13 cellular contexts compared by ENCODE assay signal in the genomic region with DNA sequence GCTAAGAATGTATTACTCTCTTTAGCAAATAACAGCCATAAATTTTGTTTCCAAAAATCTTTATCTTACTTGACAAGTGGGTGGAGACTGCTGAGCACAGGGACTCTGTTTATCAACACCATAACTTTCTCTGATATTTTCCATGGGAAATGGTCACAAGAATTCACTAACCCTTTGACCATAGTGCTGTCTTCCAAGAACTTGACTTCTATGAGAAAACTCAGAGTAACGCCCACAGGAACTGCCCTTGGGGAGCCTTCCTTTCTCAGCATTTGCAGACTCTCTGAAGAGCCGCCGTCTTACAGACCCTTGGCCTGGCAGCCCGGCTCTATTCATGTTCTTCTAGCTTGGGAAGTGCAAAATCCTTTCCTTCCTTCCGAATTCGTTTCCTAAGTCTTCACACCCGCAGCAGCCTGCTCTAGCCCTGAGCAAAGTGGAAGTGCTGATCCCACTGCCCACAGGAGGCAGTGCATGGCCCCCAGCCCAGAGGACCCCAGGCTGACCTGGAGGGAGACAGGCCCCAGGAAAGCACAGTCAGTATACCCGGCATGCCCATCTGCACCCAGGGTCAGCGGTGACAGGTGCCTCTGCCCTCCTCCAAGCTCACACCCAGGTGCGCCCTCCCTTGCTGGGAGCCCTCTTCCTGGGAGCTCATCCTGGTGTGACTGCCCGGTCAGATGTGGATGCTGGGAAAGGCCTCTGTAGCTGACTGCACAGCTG. TPM values are rescaled to one million over a fixed set of nuclear protein-coding genes. Genes with fewer than 3 reads are reported as not detected.
DNase-seq lines count a peak whose midpoint lies in the region; TF ChIP-seq lines count a peak whose summit lies in the region.
"Had no signal": no experiment of that assay in that cellular context is flagged by ENCODE, and none has a peak within 500 bp of the region (broad histone marks: within the 10 kb centered on the region; RNA-seq: fewer than 3 reads in every experiment).

No MANE protein-coding gene starts in this region.

- H3K4me1 Mint-ChIP-seq in activated T-cell treated with anti-CD3 and anti-CD28 coated beads, Interleukin-2, amount 50 U/mL, for 24 hours (ENCODE audit: low read depth): peaks cover 16% of the 10 kb centered on the region
- H3K4me1 Mint-ChIP-seq in endodermal cell (peaks cover 22% of the 10 kb centered on the region), mesothelial cell of epicardium (peaks cover 17% of the 10 kb centered on the region), Calu3 (ENCODE audit: low read depth, unreplicated experiment) (no peaks in the 10 kb centered on the region)

- TF ChIP-seq EP300 in transverse colon (IDR thresholded peaks at IDR 0.05; ENCODE audit: low read depth): no peak

- H3K4me3 ChIP-seq in endodermal cell (ENCODE audit: low read length) (no peak overlapping the region), transverse colon (no peak overlapping the region), smooth muscle cell (no peak overlapping the region)

- H3K27ac ChIP-seq in endodermal cell (ENCODE audit: low read depth, low read length) (no peak overlapping the region), transverse colon (peak overlapping the region; percentile 17 to 95 (median 62)), smooth muscle cell (ENCODE audit: low read depth) (no peak overlapping the region)

- H3K4me3 Mint-ChIP-seq in activated T-cell treated with anti-CD3 and anti-CD28 coated beads, Interleukin-2, amount 50 U/mL, for 24 hours: no peak overlapping the region
- H3K4me3 Mint-ChIP-seq in endodermal cell (no peak overlapping the region), mesothelial cell of epicardium (no peak overlapping the region), Calu3 (ENCODE audit: low read depth, unreplicated experiment) (no peak overlapping the region)
- H3K4me3 Mint-ChIP-seq: memory B cell; stimulated activated naive CD8-positive, alpha-beta T cell treated with anti-CD3 and anti-CD28 coated beads, Interleukin-15, Interleukin-2, amounts not matched to agents 100 ng/mL and 50 ng/mL, for 24 hours had no signal

- no peaks in the 10 kb centered on the region for H3K36me3 Mint-ChIP-seq in activated T-cell treated with anti-CD3 and anti-CD28 coated beads, Interleukin-2, amount 50 U/mL, for 24 hours (ENCODE audit: low read depth)
- H3K36me3 Mint-ChIP-seq in endodermal cell (ENCODE audit: low read depth) (no peaks in the 10 kb centered on the region), mesothelial cell of epicardium (no peaks in the 10 kb centered on the region), Calu3 (ENCODE audit: insufficient read depth, unreplicated experiment) (no peaks in the 10 kb centered on the region)
- H3K36me3 Mint-ChIP-seq: memory B cell had no signal

- intact Hi-C loops in transverse colon (cut with DNase I; ENCODE audit: low total_unique reads): no loop called here
- intact Hi-C loops in Calu3 (cut with micrococcal nuclease; ENCODE audit: unreplicated experiment): no loop called here

- H3K9ac ChIP-seq in endodermal cell (ENCODE audit: extremely low read depth, low read length, poor library complexity, severe bottlenecking) (no peak overlapping the region), smooth muscle cell (ENCODE audit: low read depth) (no peak overlapping the region)

- H3K9me3 Mint-ChIP-seq in activated T-cell treated with anti-CD3 and anti-CD28 coated beads, Interleukin-2, amount 50 U/mL, for 24 hours: no peaks in the 10 kb centered on the region
- no peaks in the 10 kb centered on the region for H3K9me3 Mint-ChIP-seq in endodermal cell
- no peaks in the 10 kb centered on the region for H3K9me3 Mint-ChIP-seq in mesothelial cell of epicardium
- H3K9me3 Mint-ChIP-seq in Calu3 (ENCODE audit: low read depth, unreplicated experiment): no peaks in the 10 kb centered on the region
- H3K9me3 Mint-ChIP-seq: memory B cell; stimulated activated naive CD8-positive, alpha-beta T cell treated with anti-CD3 and anti-CD28 coated beads, Interleukin-15, Interleukin-2, amounts not matched to agents 100 ng/mL and 50 ng/mL, for 24 hours had no signal

- no peak overlapping the region for H3K27ac Mint-ChIP-seq in activated T-cell treated with anti-CD3 and anti-CD28 coated beads, Interleukin-2, amount 50 U/mL, for 24 hours
- H3K27ac Mint-ChIP-seq in endodermal cell (no peak overlapping the region), mesothelial cell of epicardium (peak overlapping the region; percentile 40), Calu3 (ENCODE audit: unreplicated experiment) (no peak overlapping the region)
- H3K27ac Mint-ChIP-seq: memory B cell; stimulated activated naive CD8-positive, alpha-beta T cell treated with anti-CD3 and anti-CD28 coated beads, Interleukin-15, Interleukin-2, amounts not matched to agents 100 ng/mL and 50 ng/mL, for 24 hours; T-helper 17 cell had no signal

- no peaks in the 10 kb centered on the region for H3K27me3 ChIP-seq in endodermal cell (ENCODE audit: control insufficient read depth, insufficient read depth, low read length, poor library complexity, severe bottlenecking)
- no peaks in the 10 kb centered on the region for H3K27me3 ChIP-seq in transverse colon
- no peaks in the 10 kb centered on the region for H3K27me3 ChIP-seq in smooth muscle cell (ENCODE audit: low read depth)

- H3K79me2 ChIP-seq in smooth muscle cell (ENCODE audit: low read depth): peaks cover 3% of the 10 kb centered on the region

- TF ChIP-seq POLR2A in transverse colon (IDR thresholded peaks at IDR 0.05): no peak

- no peak overlapping the region for H2AFZ ChIP-seq in smooth muscle cell (ENCODE audit: low read depth)

- BruUV-seq in Calu3 (replicated peaks; lab: Mats Ljungman, UMichigan): no TSS peak

- H3K4me2 ChIP-seq in smooth muscle cell: no peak overlapping the region

- H3K4me1 ChIP-seq in endodermal cell (ENCODE audit: control insufficient read depth, insufficient read depth, low read length) (no peaks in the 10 kb centered on the region), transverse colon (peaks cover 41 to 76% (median 70%) of the 10 kb centered on the region in 4 donors), smooth muscle cell (ENCODE audit: low read depth) (peaks cover 13% of the 10 kb centered on the region)

- no peaks in the 10 kb centered on the region for H3K9me3 ChIP-seq in endodermal cell (ENCODE audit: control insufficient read depth, low read length)
- no peaks in the 10 kb centered on the region for H3K9me3 ChIP-seq in transverse colon
- no peaks in the 10 kb centered on the region for H3K9me3 ChIP-seq in smooth muscle cell (replicated peaks; ENCODE audit: low read depth)

- peak; percentile 28 for DNase-seq in activated T-cell treated with anti-CD3 and anti-CD28 coated beads, Interleukin-2, amount 50 U/mL, for 24 hours
- DNase-seq in activated T-cell treated with anti-CD3 and anti-CD28 coated beads, Interleukin-2, amount 50 U/mL, for 1 hour: no peak
- peak; percentile 35 for DNase-seq in endodermal cell
- DNase-seq in mesothelial cell of epicardium (ENCODE audit: low spot score in 2 of 2, unreplicated experiment in 2 of 2): peak in 1 of 2 experiments; percentile 34
- DNase-seq in transverse colon: no peak
- no peak for DNase-seq in Calu3
- no peak for DNase-seq in smooth muscle cell (lab: John Stamatoyannopoulos, UW; ENCODE audit: unreplicated experiment)
- DNase-seq in NCI-H2196 (lab: John Stamatoyannopoulos, UW; ENCODE audit: unreplicated experiment): no peak
- DNase-seq: EL, MV-4-11 had no signal

- no peak for TF ChIP-seq CTCF in endodermal cell (conservative IDR thresholded peaks at IDR 0.05)
- TF ChIP-seq CTCF in mesothelial cell of epicardium (IDR thresholded peaks at IDR 0.05; ENCODE audit: unreplicated experiment): no peak
- TF ChIP-seq CTCF in transverse colon (IDR thresholded peaks at IDR 0.05): no peak
- no peak for TF ChIP-seq CTCF in Calu3 (IDR thresholded peaks at IDR 0.05; ENCODE audit: unreplicated experiment)
- TF ChIP-seq CTCF in smooth muscle cell (IDR thresholded peaks at IDR 0.05; ENCODE audit: borderline replicate concordance, insufficient read depth, poor library complexity, severe bottlenecking): no peak

- CTCF ChIA-PET in Calu3 (lab: Charles Lee): no interaction called here

- peaks cover 53% of the 10 kb centered on the region for H4K20me1 ChIP-seq in smooth muscle cell (ENCODE audit: low read depth)

- H3K36me3 ChIP-seq in endodermal cell (ENCODE audit: control insufficient read depth, insufficient read depth, low read length) (peaks cover 14% of the 10 kb centered on the region), transverse colon (no peaks in the 10 kb centered on the region), smooth muscle cell (ENCODE audit: low read depth) (no peaks in the 10 kb centered on the region)

- H3F3A ChIP-seq in smooth muscle cell (ENCODE audit: low read depth): no peaks in the 10 kb centered on the region

- peaks cover 24% of the 10 kb centered on the region for H3K27me3 Mint-ChIP-seq in activated T-cell treated with anti-CD3 and anti-CD28 coated beads, Interleukin-2, amount 50 U/mL, for 24 hours
- no peaks in the 10 kb centered on the region for H3K27me3 Mint-ChIP-seq in endodermal cell (ENCODE audit: insufficient read depth)
- H3K27me3 Mint-ChIP-seq in mesothelial cell of epicardium (ENCODE audit: low read depth): no peaks in the 10 kb centered on the region
- no peaks in the 10 kb centered on the region for H3K27me3 Mint-ChIP-seq in Calu3 (ENCODE audit: unreplicated experiment)

- 87 to 98% methylated on average over 11 of the region's 11 CpGs for WGBS in endodermal cell (ENCODE audit: insufficient coverage in 1 of 2, insufficient read length in 1 of 2), 2 experiments
- WGBS in transverse colon (ENCODE audit: low coverage in 1 of 2), 2 donors: 62 to 65% methylated on average over 4 to 11 of the region's 11 CpGs
- 83% methylated on average over 11 of the region's 11 CpGs for WGBS in smooth muscle cell (ENCODE audit: low lambda C conversion rate)

- in situ Hi-C loops in transverse colon (cut with MboI; ENCODE audit: low pct_ligation_motif_present in 1 of 4, low pct_unique_long_range_greater_than_20kb in 1 of 4, low sequenced_read_pairs in 3 of 4): no loop called here

RNA-seq across cellular contexts. Expression of gene GAS6, which starts 10.2 kb away (rescaled TPM):
- total RNA-seq in endodermal cell: 10 to 100 TPM; 45.7 to 49.6 TPM
- polyA plus RNA-seq in endodermal cell (2013, experiment 1 of 2): 24.8 TPM
- polyA plus RNA-seq in endodermal cell (2013, experiment 2 of 2): 23.0 TPM
- 67.4 to 74.1 TPM (median 71.5 TPM) in 3 replicates for total RNA-seq in mesothelial cell of epicardium
- total RNA-seq in transverse colon: 100 to 1,000 TPM; 152 to 284 (median 169) TPM
- 0.42 and 0.83 TPM in 2 replicates for total RNA-seq in Calu3 (2022)
- 21.7 and 25.6 TPM in 2 replicates for total RNA-seq in smooth muscle cell
- 45.2 and 58.5 TPM in 2 replicates for polyA plus RNA-seq in smooth muscle cell

Comparison
In these comparisons a context has a peak if more than half of its experiments do, and no peak if none do; other contexts are left out.
1. DNase-seq: peak in activated T-cell treated with anti-CD3 and anti-CD28 coated beads, Interleukin-2, amount 50 U/mL, for 24 hours (single experiment) and endodermal cell (single experiment); none in activated T-cell treated with anti-CD3 and anti-CD28 coated beads, Interleukin-2, amount 50 U/mL, for 1 hour (single experiment), transverse colon (single experiment), Calu3 (single experiment), smooth muscle cell (single experiment) and NCI-H2196 (single experiment).
2. H3K27ac ChIP-seq: peak in transverse colon (4 of 4); none in endodermal cell (single experiment) and smooth muscle cell (single experiment).
3. RNA of gene GAS6, which starts 10.2 kb away (total RNA-seq): 152 to 284 TPM in transverse colon, 67.4 to 74.1 TPM in mesothelial cell of epicardium, 45.7 to 49.6 TPM in endodermal cell and 21.7 to 25.6 TPM in smooth muscle cell; 0.42 to 0.83 TPM in Calu3; every median in the first group is over 10 times any median in the second.